ENCODE assay signal across 7 cellular contexts in the genomic region with DNA sequence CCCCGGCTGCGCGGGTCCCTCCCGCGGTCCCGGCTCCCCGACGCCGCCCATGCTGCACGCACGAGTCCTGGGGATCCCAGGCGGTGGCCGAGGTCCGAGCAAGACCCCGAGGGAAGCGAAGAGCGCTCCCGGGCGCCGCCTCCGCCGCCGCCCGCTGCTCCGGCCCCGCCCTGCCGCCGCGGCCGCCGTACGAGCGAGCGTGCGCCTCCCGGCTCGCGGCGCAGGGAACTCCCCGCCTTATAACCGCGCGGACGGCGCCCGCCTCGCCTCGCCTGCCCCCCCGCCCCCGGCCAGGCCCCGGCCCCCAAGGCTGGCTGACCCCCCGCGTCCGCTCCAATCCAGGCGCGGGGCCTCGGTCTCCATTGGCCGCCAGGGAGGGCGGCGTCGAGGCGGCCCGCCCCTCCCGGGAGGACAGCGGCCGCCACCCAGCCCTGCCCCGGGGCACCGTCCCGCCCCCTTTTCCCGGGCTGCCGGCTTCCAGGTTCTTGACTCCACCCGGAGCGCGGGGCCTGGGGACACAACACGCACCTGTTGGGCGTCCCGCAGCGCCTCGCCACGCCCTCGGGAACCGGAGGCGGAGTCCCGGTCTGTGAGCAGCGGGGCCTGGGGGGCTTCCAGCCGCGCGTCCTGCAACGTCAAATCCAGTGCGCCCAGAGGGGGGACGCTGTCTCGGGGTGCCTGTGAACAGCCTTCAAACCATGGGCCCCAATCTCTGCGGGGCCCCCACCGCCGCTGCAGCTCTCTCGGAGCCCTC. TPM values are rescaled to one million over a fixed set of nuclear protein-coding genes. Genes with fewer than 3 reads are reported as not detected.
DNase-seq lines count a peak whose midpoint lies in the region; ATAC-seq, FAIRE-seq and TF ChIP-seq lines count a peak whose summit lies in the region.

A gene with protein sequence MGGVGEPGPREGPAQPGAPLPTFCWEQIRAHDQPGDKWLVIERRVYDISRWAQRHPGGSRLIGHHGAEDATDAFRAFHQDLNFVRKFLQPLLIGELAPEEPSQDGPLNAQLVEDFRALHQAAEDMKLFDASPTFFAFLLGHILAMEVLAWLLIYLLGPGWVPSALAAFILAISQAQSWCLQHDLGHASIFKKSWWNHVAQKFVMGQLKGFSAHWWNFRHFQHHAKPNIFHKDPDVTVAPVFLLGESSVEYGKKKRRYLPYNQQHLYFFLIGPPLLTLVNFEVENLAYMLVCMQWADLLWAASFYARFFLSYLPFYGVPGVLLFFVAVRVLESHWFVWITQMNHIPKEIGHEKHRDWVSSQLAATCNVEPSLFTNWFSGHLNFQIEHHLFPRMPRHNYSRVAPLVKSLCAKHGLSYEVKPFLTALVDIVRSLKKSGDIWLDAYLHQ (minus strand): TSS at position 215 of the 754 bp plus-strand sequence. CDS start 164 bp downstream, at position 51.

- H4K20me1 ChIP-seq in keratinocyte (ENCODE audit: control insufficient read depth, extremely low read depth, insufficient read depth, low read length), result no peaks in the 10 kb centered on the region

- peaks cover 52% of the 10 kb centered on the region for H3K4me1 Mint-ChIP-seq in chondrocyte (ENCODE audit: low read depth)

- no peak for FAIRE-seq in keratinocyte (lab: Jason Lieb, UNC)

- H3K36me3 Mint-ChIP-seq in chondrocyte (ENCODE audit: low read depth), result peaks cover 5% of the 10 kb centered on the region

- H3K79me2 ChIP-seq in keratinocyte (ENCODE audit: control insufficient read depth, insufficient read depth, low read length), result no peaks in the 10 kb centered on the region

- H3K27me3 Mint-ChIP-seq in chondrocyte (ENCODE audit: low read depth), result no peaks in the 10 kb centered on the region

- peak within 1 kb of the TSS; percentile 86 for H2AFZ ChIP-seq in keratinocyte (ENCODE audit: control insufficient read depth, low read length)

- peak; percentile 36 for TF ChIP-seq CTCF in chondrocyte (IDR thresholded peaks at IDR 0.05)
- no peak for TF ChIP-seq CTCF in keratinocyte (optimal IDR thresholded peaks at IDR 0.05 in 1 of 3, IDR thresholded peaks at IDR 0.05 in 1 of 3, conservative IDR thresholded peaks at IDR 0.05 in 1 of 3; ENCODE audit: extremely low read depth in 1 of 3, insufficient read depth in 2 of 3, low read length in 3 of 3)
- peak in 3 of 11 experiments; percentile 14 to 28 (median 26) for TF ChIP-seq CTCF in spleen (IDR thresholded peaks at IDR 0.05 in 8 of 11, conservative IDR thresholded peaks at IDR 0.05 in 3 of 11)

- peak within 1 kb of the TSS; percentile 90 for H3K4me2 ChIP-seq in keratinocyte (ENCODE audit: control insufficient read depth, extremely low read depth, insufficient read depth, low read depth, low read length)

- peak within 1 kb of the TSS; percentile 66 to 76 (median 75) for H3K4me3 ChIP-seq in keratinocyte (ENCODE audit: control insufficient read depth in 2 of 3, extremely low read depth in 1 of 3, insufficient read depth in 2 of 3, low read depth in 1 of 3, low read length in 3 of 3)
- peak within 1 kb of the TSS; percentile 62 to 96 (median 76) for H3K4me3 ChIP-seq in spleen

- peak within 1 kb of the TSS; percentile 41 for H3K9ac ChIP-seq in keratinocyte (ENCODE audit: control insufficient read depth, extremely low read depth, insufficient read depth, low read length)

- intact Hi-C loops in spleen (cut with DNase I; ENCODE audit: low total_unique reads), result loop anchor here (10.0 kb wide), 1 partner anchor 97 kb away; a partner anchor contains a TSS

- H3K27me3 ChIP-seq in keratinocyte (ENCODE audit: control insufficient read depth, extremely low read depth, insufficient read depth, low read length) (peaks cover 4% of the 10 kb centered on the region), spleen (replicated peaks in 1 of 7) (peaks cover 0 to 15% (median 0%) of the 10 kb centered on the region in 7 donors)

- H3K36me3 ChIP-seq in keratinocyte (ENCODE audit: control insufficient read depth in 2 of 2, extremely low read depth in 1 of 2, insufficient read depth in 2 of 2, low read length in 2 of 2) (peaks cover 0 to 1% of the 10 kb centered on the region in 2 experiments), spleen (peaks cover 0 to 5% (median 0%) of the 10 kb centered on the region in 6 donors)

- H3K27ac Mint-ChIP-seq in chondrocyte (ENCODE audit: unreplicated experiment), result peak within 1 kb of the TSS; percentile 87

- H3K27ac ChIP-seq in keratinocyte (ENCODE audit: control insufficient read depth, insufficient read depth, low read length) (no peak within 1 kb of the TSS), spleen (peak within 1 kb of the TSS; percentile 69 to 94 (median 84))

- H3K9me3 Mint-ChIP-seq in chondrocyte (ENCODE audit: low read depth), result no peaks in the 10 kb centered on the region

- dilution Hi-C loops in keratinocyte (cut with MboI; ENCODE audit: extremely low pct_ligation_motif_present, low sequenced_read_pairs), result no loop called here

- peaks cover 4% of the 10 kb centered on the region for H3K9me3 ChIP-seq in keratinocyte (ENCODE audit: control insufficient read depth, low read depth, low read length)
- no peaks in the 10 kb centered on the region for H3K9me3 ChIP-seq in spleen

- DNase-seq in NCI-H2171 (lab: John Stamatoyannopoulos, UW) (peak; percentile 87), chondrocyte (ENCODE audit: low spot score) (no peak), keratinocyte (ENCODE audit: low read depth, low spot score) (no peak), spleen (peak; percentile 94)
- peak; percentile 26 for DNase-seq in activated CD4-positive, alpha-beta T cell treated with anti-CD3 and anti-CD28 coated beads for 1 hour

- H3K4me3 Mint-ChIP-seq in chondrocyte (ENCODE audit: unreplicated experiment), result peak within 1 kb of the TSS; percentile 84

- no peaks in the 10 kb centered on the region for H3K9me1 ChIP-seq in keratinocyte (ENCODE audit: control insufficient read depth, extremely low read depth, insufficient read depth, low read length)

- no peak for TF ChIP-seq POLR2A in spleen (IDR thresholded peaks at IDR 0.05)

- ATAC-seq in GM18498 (IDR thresholded peaks at IDR 0.05; ENCODE audit: unreplicated experiment) (peak; percentile 79), HG02885 (IDR thresholded peaks at IDR 0.05; ENCODE audit: poor library complexity, unreplicated experiment) (peak; percentile 71)

- H3K4me1 ChIP-seq in keratinocyte (ENCODE audit: control insufficient read depth, extremely low read depth, insufficient read depth, low read length) (peaks cover 16% of the 10 kb centered on the region), spleen (peaks cover 14 to 80% (median 40%) of the 10 kb centered on the region in 6 donors)

- 0 to 1% (median 0%) methylated on average over 10 to 96 of the region's 96 CpGs for WGBS in spleen, 5 donors

RNA-seq across cellular contexts. Expression of the gene that starts here (rescaled TPM):
- total RNA-seq in chondrocyte (206 to 263 TPM (median 255 TPM) in 3 replicates), spleen (10 to 100 TPM; 26.3 to 40.8 (median 32.0) TPM)
- polyA plus RNA-seq in keratinocyte (33.9 to 112 TPM (median 38.7 TPM) in 3 replicates), spleen (10 to 100 TPM; 39.3 to 63.6 (median 52.7) TPM)
- polyA plus RNA-seq in keratinocyte (2011; ENCODE audit: low read depth), result 25.1 TPM
- polyA plus RNA-seq in keratinocyte (2011; cell fraction: cytosol; rRNA removed), result 47.8 and 62.3 TPM in 2 replicates
- polyA plus RNA-seq in keratinocyte (2011; cell fraction: nucleus; rRNA removed), result 365 and 506 TPM in 2 replicates
- polyA plus RNA-seq in keratinocyte (2012; ENCODE audit: low replicate concordance), result 35.3 and 36.7 TPM in 2 replicates
- 40.9 to 95.0 TPM (median 77.6 TPM) in 3 replicates for polyA minus RNA-seq in keratinocyte
- 118 TPM for polyA minus RNA-seq in keratinocyte (2011; cell fraction: cytosol; rRNA and poly(A)+ RNA removed)
- 93.7 and 109 TPM in 2 replicates for polyA minus RNA-seq in keratinocyte (2011; cell fraction: nucleus; rRNA and poly(A)+ RNA removed)

Comparison
In these comparisons a context has a peak if more than half of its experiments do, and no peak if none do; other contexts are left out.
1. DNase-seq: peak in NCI-H2171 (single experiment), activated CD4-positive, alpha-beta T cell treated with anti-CD3 and anti-CD28 coated beads for 1 hour (single experiment) and spleen (single experiment); none in chondrocyte (single experiment) and keratinocyte (single experiment).